1 cellular context compared by ENCODE assay signal in genomic region chr9:124293712-124294504, GRCh38.
TF ChIP-seq lines count a peak whose summit lies in the region.

No MANE protein-coding gene starts in this region.

TF ChIP-seq in WTC11, 78 proteins besides CTCF, POLR2A, EP300 and RAD21 (continued from another document):
- TF ChIP-seq AR (CRISPR knock-in tag; IDR thresholded peaks at IDR 0.05) (no peak), FOXP4 (CRISPR knock-in tag; IDR thresholded peaks at IDR 0.05) (no peak), PREB (CRISPR knock-in tag; IDR thresholded peaks at IDR 0.05; ENCODE audit: borderline replicate concordance) (no peak), MAX (CRISPR knock-in tag; IDR thresholded peaks at IDR 0.05) (no peak), NFATC4 (CRISPR knock-in tag; IDR thresholded peaks at IDR 0.05) (no peak)
TF ChIP-seq in WTC11: peak in this region for 0.
